17 cellular contexts compared by ENCODE assay signal in genomic region chr14:100874051-100874410, GRCh38. TPM values are rescaled to one million over a fixed set of nuclear protein-coding genes. Genes with fewer than 3 reads are reported as not detected.
DNase-seq lines count a peak whose midpoint lies in the region; ATAC-seq and TF ChIP-seq lines count a peak whose summit lies in the region.
"Had no signal": no experiment of that assay in that cellular context is flagged by ENCODE, and none has a peak within 500 bp of the region (broad histone marks: within the 10 kb centered on the region; RNA-seq: fewer than 3 reads in every experiment).

No MANE protein-coding gene starts in this region.

- no peaks in the 10 kb centered on the region for H3K79me1 ChIP-seq in trophoblast cell (ENCODE audit: low read length)

- H2BK5ac ChIP-seq in trophoblast cell (ENCODE audit: low read depth, low read length, poor library complexity) = no peak overlapping the region

- no peak overlapping the region for H3K18ac ChIP-seq in trophoblast cell (ENCODE audit: low read length)

- intact Hi-C loops in CD14-positive monocyte (cut with micrococcal nuclease) (no loop called here), left ventricle myocardium inferior (cut with micrococcal nuclease) (no loop called here), Caco-2 (cut with micrococcal nuclease; ENCODE audit: unreplicated experiment) (no loop called here)

- ATAC-seq in stimulated activated naive CD8-positive, alpha-beta T cell treated with anti-CD3 and anti-CD28 coated beads, Interleukin-15, amount 100 ng/mL, for 72 hours = no peak
- ATAC-seq: A549; CD8-positive, alpha-beta T cell had no signal

- H3K27me3 ChIP-seq in left ventricle myocardium inferior (ENCODE audit: low read depth) = peaks cover 47% of the 10 kb centered on the region
- no peaks in the 10 kb centered on the region for H3K27me3 ChIP-seq in trophoblast cell (ENCODE audit: insufficient read depth, low read length)
- H3K27me3 ChIP-seq in Caco-2 (replicated peaks; ENCODE audit: control insufficient read depth, insufficient read depth, low read length) = no peaks in the 10 kb centered on the region
- H3K27me3 ChIP-seq: BE2C had no signal

- H3K4me1 Mint-ChIP-seq in CD14-positive monocyte (peaks cover 6% of the 10 kb centered on the region), HFFc6 (ENCODE audit: low read depth) (peaks cover 29% of the 10 kb centered on the region), Caco-2 (ENCODE audit: low read depth, unreplicated experiment) (peaks cover 7% of the 10 kb centered on the region)
- H3K4me1 Mint-ChIP-seq in stimulated activated naive CD8-positive, alpha-beta T cell treated with anti-CD3 and anti-CD28 coated beads, Interleukin-15, amount 100 ng/mL, for 72 hours = peaks cover 6% of the 10 kb centered on the region

- H3K4me1 ChIP-seq in left ventricle myocardium inferior = no peaks in the 10 kb centered on the region
- no peaks in the 10 kb centered on the region for H3K4me1 ChIP-seq in trophoblast cell (ENCODE audit: control insufficient read depth in 1 of 2, insufficient read depth in 2 of 2, low read length in 2 of 2)
- H3K4me1 ChIP-seq in Caco-2 = no peaks in the 10 kb centered on the region
- H3K4me1 ChIP-seq: A549, BE2C, HAP-1 had no signal

- no TSS peak for BruUV-seq in Caco-2 (replicated peaks; lab: Mats Ljungman, UMichigan)

- H3K27me3 Mint-ChIP-seq in CD14-positive monocyte (ENCODE audit: low read depth in 3 of 3) (peaks cover 0 to 2% (median 2%) of the 10 kb centered on the region in 3 donors), HFFc6 (ENCODE audit: insufficient read depth) (peaks cover 13% of the 10 kb centered on the region), Caco-2 (ENCODE audit: insufficient read depth, unreplicated experiment) (peaks cover 4% of the 10 kb centered on the region)
- H3K27me3 Mint-ChIP-seq in stimulated activated naive CD8-positive, alpha-beta T cell treated with anti-CD3 and anti-CD28 coated beads, Interleukin-15, amount 100 ng/mL, for 72 hours = peaks cover 13% of the 10 kb centered on the region

- H3K36me3 Mint-ChIP-seq in CD14-positive monocyte (no peaks in the 10 kb centered on the region), HFFc6 (ENCODE audit: low read depth) (peaks cover 25% of the 10 kb centered on the region), Caco-2 (ENCODE audit: insufficient read depth, unreplicated experiment) (peaks cover 4% of the 10 kb centered on the region)
- H3K36me3 Mint-ChIP-seq: CD8-positive, alpha-beta T cell had no signal

- no peak overlapping the region for H3K4me3 ChIP-seq in left ventricle myocardium inferior
- H3K4me3 ChIP-seq in trophoblast cell (ENCODE audit: low read depth, low read length) = peak overlapping the region; percentile 10
- H3K4me3 ChIP-seq in Caco-2 (ENCODE audit: low read depth, low read length) = no peak overlapping the region
- H3K4me3 ChIP-seq: A549, HAP-1 had no signal

- POLR2A ChIA-PET in Caco-2 (lab: Charles Lee) = no interaction called here

- peaks cover 0 to 2% (median 0%) of the 10 kb centered on the region in 7 donors for H3K9me3 Mint-ChIP-seq in CD14-positive monocyte
- peaks cover 24% of the 10 kb centered on the region for H3K9me3 Mint-ChIP-seq in HFFc6
- peaks cover 27% of the 10 kb centered on the region for H3K9me3 Mint-ChIP-seq in Caco-2 (ENCODE audit: unreplicated experiment)
- no peaks in the 10 kb centered on the region for H3K9me3 Mint-ChIP-seq in stimulated activated naive CD8-positive, alpha-beta T cell treated with anti-CD3 and anti-CD28 coated beads, Interleukin-15, amount 100 ng/mL, for 72 hours
- H3K9me3 Mint-ChIP-seq: CD8-positive, alpha-beta T cell had no signal

- no peak overlapping the region for H3K4me3 Mint-ChIP-seq in CD14-positive monocyte
- no peak overlapping the region for H3K4me3 Mint-ChIP-seq in HFFc6
- H3K4me3 Mint-ChIP-seq in Caco-2 (ENCODE audit: unreplicated experiment) = no peak overlapping the region
- no peak overlapping the region for H3K4me3 Mint-ChIP-seq in stimulated activated naive CD8-positive, alpha-beta T cell treated with anti-CD3 and anti-CD28 coated beads, Interleukin-15, amount 100 ng/mL, for 72 hours
- H3K4me3 Mint-ChIP-seq: CD8-positive, alpha-beta T cell had no signal

- no peak overlapping the region for H2AFZ ChIP-seq in trophoblast cell (ENCODE audit: insufficient read depth, low read length, poor library complexity)

- no peak overlapping the region for H3K27ac ChIP-seq in left ventricle myocardium inferior (replicated peaks)
- no peak overlapping the region for H3K27ac ChIP-seq in trophoblast cell (ENCODE audit: low read depth, low read length)
- H3K27ac ChIP-seq: A549, C4-2B, HL-60 had no signal

- no peak overlapping the region for H4K91ac ChIP-seq in trophoblast cell (ENCODE audit: low read depth, low read length)

- no peak overlapping the region for H2BK12ac ChIP-seq in trophoblast cell (ENCODE audit: low read length)

- no peaks in the 10 kb centered on the region for H3K79me2 ChIP-seq in trophoblast cell (ENCODE audit: control insufficient read depth, insufficient read depth, low read length, poor library complexity)

- DNase-seq in CD14-positive monocyte (ENCODE audit: low spot score) (peak; percentile 36), HFFc6 (no peak), left ventricle myocardium inferior (peak; percentile 5), trophoblast cell (no peak), Caco-2 (no peak)
- no peak for DNase-seq in stimulated activated naive CD8-positive, alpha-beta T cell treated with anti-CD3 and anti-CD28 coated beads, Interleukin-15, amount 100 ng/mL, for 72 hours
- DNase-seq: CD8-positive, alpha-beta T cell; COR-L47; DND-41; GDM1; GOT3 had no signal

- H3K9me3 ChIP-seq in left ventricle myocardium inferior (replicated peaks) = no peaks in the 10 kb centered on the region
- H3K9me3 ChIP-seq in trophoblast cell (ENCODE audit: insufficient read depth, low read depth, low read length) = peaks cover 14% of the 10 kb centered on the region
- no peaks in the 10 kb centered on the region for H3K9me3 ChIP-seq in Caco-2
- H3K9me3 ChIP-seq: A549, BE2C, HAP-1 had no signal

- no peak overlapping the region for H4K12ac ChIP-seq in trophoblast cell (ENCODE audit: low read depth, low read length)

- H3K27ac Mint-ChIP-seq in CD14-positive monocyte (no peak overlapping the region), HFFc6 (peak overlapping the region; percentile 88; the same call in 1 of the 2 replicates), Caco-2 (ENCODE audit: unreplicated experiment) (no peak overlapping the region)
- H3K27ac Mint-ChIP-seq in stimulated activated naive CD8-positive, alpha-beta T cell treated with anti-CD3 and anti-CD28 coated beads, Interleukin-15, amount 100 ng/mL, for 72 hours = no peak overlapping the region
- H3K27ac Mint-ChIP-seq: CD8-positive, alpha-beta T cell had no signal

- no peak overlapping the region for H2BK120ac ChIP-seq in trophoblast cell (ENCODE audit: insufficient read depth, low read length, poor library complexity)

- H3K36me3 ChIP-seq in left ventricle myocardium inferior (no peaks in the 10 kb centered on the region), trophoblast cell (ENCODE audit: control insufficient read depth in 1 of 2, insufficient read depth in 2 of 2, low read length in 2 of 2) (no peaks in the 10 kb centered on the region), Caco-2 (ENCODE audit: control insufficient read depth, insufficient read depth, low read length) (no peaks in the 10 kb centered on the region)
- H3K36me3 ChIP-seq: HAP-1 had no signal

- TF ChIP-seq CTCF in CD14-positive monocyte (IDR thresholded peaks at IDR 0.05) (no peak), HFFc6 (IDR thresholded peaks at IDR 0.05) (no peak), left ventricle myocardium inferior (IDR thresholded peaks at IDR 0.05; ENCODE audit: borderline replicate concordance) (no peak), Caco-2 (IDR thresholded peaks at IDR 0.05; ENCODE audit: insufficient read depth in 1 of 2, low read depth in 1 of 2, low read length in 1 of 2, severe bottlenecking in 1 of 2, unreplicated experiment in 1 of 2) (no peak)

- H3K4ac ChIP-seq in trophoblast cell (ENCODE audit: low read depth, low read length) = no peak overlapping the region

- no peak overlapping the region for H3K9ac ChIP-seq in trophoblast cell (ENCODE audit: low read length)

- no peak overlapping the region for H3K4me2 ChIP-seq in trophoblast cell (ENCODE audit: low read length)
- H3K4me2 ChIP-seq: A549 had no signal

- CTCF ChIA-PET in Caco-2 (lab: Charles Lee) = no interaction called here

- no peak overlapping the region for H3K23ac ChIP-seq in trophoblast cell (ENCODE audit: low read length)

- H3K14ac ChIP-seq in trophoblast cell (ENCODE audit: low read length) = no peak overlapping the region

- no peak overlapping the region for H4K8ac ChIP-seq in trophoblast cell (ENCODE audit: low read depth, low read length)

- H2AK5ac ChIP-seq in trophoblast cell (ENCODE audit: low read length) = no peak overlapping the region

- no CpG with 5 or more reads among the region's 4 CpGs for WGBS in trophoblast cell (ENCODE audit: extremely low coverage, insufficient coverage, insufficient read length)

RNA-seq across cellular contexts. Expression of gene RTL1, which starts 29.5 kb away (rescaled TPM):
- polyA plus RNA-seq in CD14-positive monocyte = not detected
- total RNA-seq in HFFc6 (2021; fragmentation: NEBNext Ultra II Directional; extraction: Animal tissue kit (Norgen Biotek cat#: 25700)) = not detected
- total RNA-seq in left ventricle myocardium inferior (not detected), Caco-2 (2022) (not detected in 2 replicates)
- polyA plus RNA-seq in trophoblast cell (2013) = 0.01 and 0.03 TPM in 2 replicates
- total RNA-seq: CD8-positive, alpha-beta T cell had no signal
- polyA plus RNA-seq: AG04450 had no signal

RNA-seq across cellular contexts. Expression of gene MEG3, which starts 48.1 kb away (rescaled TPM):
- polyA plus RNA-seq in CD14-positive monocyte = not detected
- total RNA-seq in HFFc6 (2021; fragmentation: NEBNext Ultra II Directional; extraction: Animal tissue kit (Norgen Biotek cat#: 25700)) = 100 to 1,000 TPM; 151 to 262 (median 250) TPM
- total RNA-seq in left ventricle myocardium inferior (17.5 TPM), Caco-2 (2022) (0.37 TPM in 1 of 2 replicates, not detected in the other)
- polyA plus RNA-seq in trophoblast cell (2013) = 0.18 and 0.23 TPM in 2 replicates
- total RNA-seq: CD8-positive, alpha-beta T cell had no signal

Comparison
In these comparisons a context has a peak if more than half of its experiments do, and no peak if none do; other contexts are left out.
1. DNase-seq: peak in CD14-positive monocyte (single experiment) and left ventricle myocardium inferior (single experiment); none in HFFc6 (single experiment), trophoblast cell (0 of 2), Caco-2 (0 of 2) and stimulated activated naive CD8-positive, alpha-beta T cell treated with anti-CD3 and anti-CD28 coated beads, Interleukin-15, amount 100 ng/mL, for 72 hours (0 of 2).
2. RNA of gene MEG3, which starts 48.1 kb away (total RNA-seq): 151 to 262 TPM in HFFc6 and 17.5 TPM in left ventricle myocardium inferior (single experiment); 0.37 TPM in Caco-2; every median in the first group is over 10 times any median in the second.